Comparison of ENCODE assay signal across 35 cellular contexts in the genomic region with DNA sequence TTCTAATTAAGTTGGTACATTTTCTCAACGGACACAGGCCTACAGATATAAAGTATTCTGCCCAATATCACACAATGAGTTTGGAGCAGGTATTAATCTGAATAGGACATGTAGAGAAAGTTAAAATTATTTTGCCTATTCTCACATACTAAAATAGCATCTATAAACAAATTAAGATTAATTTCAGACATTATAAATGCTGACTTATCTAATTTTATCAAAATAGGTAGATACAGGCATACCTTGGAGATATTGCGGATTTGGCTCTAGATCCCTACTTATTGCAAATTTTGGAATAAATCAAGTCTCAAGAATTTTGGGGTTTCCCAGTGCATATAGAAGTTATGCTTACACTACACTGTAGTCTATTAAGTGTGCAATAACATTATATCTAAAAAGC.
"Had no signal": no experiment of that assay in that cellular context is flagged by ENCODE, and none has a peak within 500 bp of the region (broad histone marks: within the 10 kb centered on the region; RNA-seq: fewer than 3 reads in every experiment).

No MANE protein-coding gene starts in this region.

- H3K4me3 ChIP-seq: MG63 had no signal

- DNase-seq: Kasumi-1, MG63, MM.1S, MV-4-11, NCI-H1048, NCI-H1092, NCI-H1092 treated with DMSO at 0.1 percent for 48 hours, NCI-H1105, NCI-H1105 treated with DMSO at 0.1 percent for 48 hours, NCI-H1417, NCI-H1417 treated with DMSO at 0.1 percent for 48 hours, NCI-H1436, NCI-H1436 treated with DMSO at 0.1 percent for 48 hours, NCI-H146, NCI-H1694, NCI-H1694 treated with DMSO at 0.1 percent for 48 hours, NCI-H187, NCI-H187 treated with DMSO at 0.1 percent for 48 hours, NCI-H1930, NCI-H2029, NCI-H2029 treated with DMSO at 0.1 percent for 48 hours, NCI-H2081, NCI-H2081 treated with DMSO at 0.1 percent for 48 hours, NCI-H2107, NCI-H2171, NCI-H2171 treated with DMSO at 0.1 percent for 48 hours, NCI-H2227 treated with DMSO at 0.1 percent for 48 hours, NCI-H226, NCI-H345, NCI-H446, NCI-H446 treated with DMSO at 0.1 percent for 48 hours, NCI-H510A, NCI-H510A treated with DMSO at 0.1 percent for 48 hours, NCI-H524, NCI-H524 treated with DMSO at 0.1 percent for 48 hours had no signal

- H3K9me3 ChIP-seq: MG63 had no signal

- H3K27me3 ChIP-seq: MG63 had no signal

- H3K36me3 ChIP-seq: MG63 had no signal
